6 cellular contexts compared by ENCODE assay signal in the genomic region with DNA sequence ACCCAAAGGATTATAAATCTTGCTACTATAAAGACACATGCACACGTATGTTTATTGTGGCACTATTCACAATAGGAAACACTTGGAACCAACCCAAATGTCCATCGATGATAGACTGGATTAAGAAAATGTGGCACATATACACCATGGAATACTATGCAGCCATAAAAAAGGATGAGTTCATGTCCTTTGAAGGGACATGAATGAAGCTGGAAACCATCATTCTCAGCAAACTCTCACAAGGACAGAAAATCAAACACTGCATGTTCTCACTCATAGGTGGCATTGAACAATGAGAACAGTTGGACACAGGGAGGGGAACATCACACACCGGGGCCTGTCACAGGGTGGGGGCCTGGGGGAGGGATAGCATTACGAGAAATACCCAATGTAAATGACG. TPM values are rescaled to one million over a fixed set of nuclear protein-coding genes. Genes with fewer than 3 reads are reported as not detected.
DNase-seq lines count a peak whose midpoint lies in the region; ATAC-seq and TF ChIP-seq lines count a peak whose summit lies in the region.
"Not testable (repeated sequence)": the region's sequence is repeated elsewhere in the genome, so short reads cannot be mapped to it uniquely, and the experiment has no call there.

No MANE protein-coding gene starts in this region.

- POLR2A ChIA-PET in CD4-positive, alpha-beta memory T cell (lab: Charles Lee; ENCODE audit: partially characterized antibody); naive thymus-derived CD8-positive, alpha-beta T cell (lab: Charles Lee): not testable (repeated sequence)

- H3K27me3 Mint-ChIP-seq in CD4-positive, alpha-beta memory T cell; T-helper 17 cell; activated naive CD4-positive, alpha-beta T cell treated with anti-CD3 and anti-CD28 coated beads, Interleukin-2, amount 50 U/mL, for 24 hours; endothelial cell (ENCODE audit: unreplicated experiment); naive thymus-derived CD8-positive, alpha-beta T cell; type B pancreatic cell: not testable (repeated sequence)

- CTCF ChIA-PET in CD4-positive, alpha-beta memory T cell (lab: Charles Lee; ENCODE audit: partially characterized antibody), result not testable (repeated sequence)

- ATAC-seq in T-helper 17 cell; naive thymus-derived CD8-positive, alpha-beta T cell: not testable (repeated sequence)

- not testable (repeated sequence) for H3K27ac ChIP-seq in CD4-positive, alpha-beta memory T cell (ENCODE audit: low read depth, low read length)

- intact Hi-C loops in CD4-positive, alpha-beta memory T cell (cut with micrococcal nuclease), result not testable (repeated sequence)

- not testable (repeated sequence) for H3K9me3 ChIP-seq in CD4-positive, alpha-beta memory T cell (ENCODE audit: control insufficient read depth in 1 of 2, low read length in 2 of 2); T-helper 17 cell (ENCODE audit: control insufficient read depth, low read length, poor library complexity, severe bottlenecking)

- H3K4me3 Mint-ChIP-seq in CD4-positive, alpha-beta memory T cell, result peak overlapping the region in 1 of 8 donors; percentile 20
- H3K4me3 Mint-ChIP-seq in T-helper 17 cell, type B pancreatic cell: not testable (repeated sequence)
- H3K4me3 Mint-ChIP-seq in activated naive CD4-positive, alpha-beta T cell treated with anti-CD3 and anti-CD28 coated beads, Interleukin-2, amount 50 U/mL, for 24 hours, result peak overlapping the region; percentile 33
- peak overlapping the region; percentile 56 for H3K4me3 Mint-ChIP-seq in endothelial cell (ENCODE audit: unreplicated experiment)
- H3K4me3 Mint-ChIP-seq in naive thymus-derived CD8-positive, alpha-beta T cell, result peak overlapping the region in 2 of 10 donors; percentile 19 to 26

- DNase-seq in CD4-positive, alpha-beta memory T cell; T-helper 17 cell; endothelial cell (ENCODE audit: low spot score); naive thymus-derived CD8-positive, alpha-beta T cell; type B pancreatic cell (ENCODE audit: extremely low spot score, unreplicated experiment): not testable (repeated sequence)

- H3K9me3 Mint-ChIP-seq in CD4-positive, alpha-beta memory T cell, result peaks cover 6 to 42% (median 32%) of the 10 kb centered on the region in 8 donors
- H3K9me3 Mint-ChIP-seq in activated naive CD4-positive, alpha-beta T cell treated with anti-CD3 and anti-CD28 coated beads, Interleukin-2, amount 50 U/mL, for 24 hours, result not testable (repeated sequence)
- H3K9me3 Mint-ChIP-seq in endothelial cell (ENCODE audit: unreplicated experiment), result peaks cover 15% of the 10 kb centered on the region
- H3K9me3 Mint-ChIP-seq in naive thymus-derived CD8-positive, alpha-beta T cell, result peaks cover 0 to 43% (median 37%) of the 10 kb centered on the region in 9 donors
- H3K9me3 Mint-ChIP-seq in type B pancreatic cell, result peaks cover 13% of the 10 kb centered on the region

- H3K4me3 ChIP-seq in CD4-positive, alpha-beta memory T cell (ENCODE audit: low read length in 2 of 2), result not testable (repeated sequence)

- H3K27me3 ChIP-seq in CD4-positive, alpha-beta memory T cell (ENCODE audit: insufficient read depth, low read length), result not testable (repeated sequence)

- peak overlapping the region in 4 of 7 donors; percentile 26 to 72 (median 35) for H3K27ac Mint-ChIP-seq in CD4-positive, alpha-beta memory T cell
- peak overlapping the region; percentile 10 for H3K27ac Mint-ChIP-seq in T-helper 17 cell
- peak overlapping the region; percentile 23 for H3K27ac Mint-ChIP-seq in activated naive CD4-positive, alpha-beta T cell treated with anti-CD3 and anti-CD28 coated beads, Interleukin-2, amount 50 U/mL, for 24 hours
- not testable (repeated sequence) for H3K27ac Mint-ChIP-seq in endothelial cell (ENCODE audit: unreplicated experiment)
- peak overlapping the region in 7 of 10 donors; percentile 16 to 45 (median 29) for H3K27ac Mint-ChIP-seq in naive thymus-derived CD8-positive, alpha-beta T cell
- peak overlapping the region; percentile 50 for H3K27ac Mint-ChIP-seq in type B pancreatic cell

- peaks cover 15% of the 10 kb centered on the region for H3K36me3 ChIP-seq in CD4-positive, alpha-beta memory T cell (ENCODE audit: insufficient read depth, low read length)

- peaks cover 86 to 91% of the 10 kb centered on the region in 2 donors for H3K36me3 Mint-ChIP-seq in CD4-positive, alpha-beta memory T cell
- H3K36me3 Mint-ChIP-seq in T-helper 17 cell (ENCODE audit: low read depth), result not testable (repeated sequence)
- H3K36me3 Mint-ChIP-seq in activated naive CD4-positive, alpha-beta T cell treated with anti-CD3 and anti-CD28 coated beads, Interleukin-2, amount 50 U/mL, for 24 hours, result peaks cover 74% of the 10 kb centered on the region
- H3K36me3 Mint-ChIP-seq in endothelial cell (ENCODE audit: low read depth, unreplicated experiment) (peaks cover 63% of the 10 kb centered on the region), type B pancreatic cell (peaks cover 84% of the 10 kb centered on the region)
- H3K36me3 Mint-ChIP-seq in naive thymus-derived CD8-positive, alpha-beta T cell, result peaks cover 44 to 94% (median 83%) of the 10 kb centered on the region in 3 donors

- TF ChIP-seq CTCF in endothelial cell (IDR thresholded peaks at IDR 0.05; ENCODE audit: unreplicated experiment); type B pancreatic cell (conservative IDR thresholded peaks at IDR 0.05): not testable (repeated sequence)

- peaks cover 56% of the 10 kb centered on the region for H3K4me1 ChIP-seq in CD4-positive, alpha-beta memory T cell (ENCODE audit: insufficient read depth, low read length)

- H3K4me1 Mint-ChIP-seq in CD4-positive, alpha-beta memory T cell, result peaks cover 68 to 97% (median 81%) of the 10 kb centered on the region in 4 donors
- H3K4me1 Mint-ChIP-seq in T-helper 17 cell (peaks cover 39% of the 10 kb centered on the region), endothelial cell (ENCODE audit: unreplicated experiment) (peaks cover 28% of the 10 kb centered on the region)
- peaks cover 85% of the 10 kb centered on the region for H3K4me1 Mint-ChIP-seq in activated naive CD4-positive, alpha-beta T cell treated with anti-CD3 and anti-CD28 coated beads, Interleukin-2, amount 50 U/mL, for 24 hours
- peaks cover 39 to 94% (median 89%) of the 10 kb centered on the region in 4 donors for H3K4me1 Mint-ChIP-seq in naive thymus-derived CD8-positive, alpha-beta T cell
- H3K4me1 Mint-ChIP-seq in type B pancreatic cell (ENCODE audit: unreplicated experiment), result not testable (repeated sequence)

RNA-seq across cellular contexts. Expression of gene SLC38A1, which starts 16.8 kb away (rescaled TPM):
- total RNA-seq in CD4-positive, alpha-beta memory T cell, result 100 to 1,000 TPM; 265 to 272 TPM
- polyA plus RNA-seq in CD4-positive, alpha-beta memory T cell, result 100 to 1,000 TPM; 230 to 307 TPM
- total RNA-seq in T-helper 17 cell, result 100 to 1,000 TPM; 262 to 265 TPM
- 100 TPM for total RNA-seq in endothelial cell (ENCODE audit: unreplicated experiment)
- total RNA-seq in naive thymus-derived CD8-positive, alpha-beta T cell, result 100 to 1,000 TPM; 323 to 343 TPM
- 100 to 1,000 TPM; 255 to 308 (median 264) TPM for polyA plus RNA-seq in naive thymus-derived CD8-positive, alpha-beta T cell
- 99.8 and 174 TPM in 2 replicates for total RNA-seq in type B pancreatic cell (ENCODE audit: low replicate concordance)
